ENCODE assay signal across 8 cellular contexts in the genomic region with DNA sequence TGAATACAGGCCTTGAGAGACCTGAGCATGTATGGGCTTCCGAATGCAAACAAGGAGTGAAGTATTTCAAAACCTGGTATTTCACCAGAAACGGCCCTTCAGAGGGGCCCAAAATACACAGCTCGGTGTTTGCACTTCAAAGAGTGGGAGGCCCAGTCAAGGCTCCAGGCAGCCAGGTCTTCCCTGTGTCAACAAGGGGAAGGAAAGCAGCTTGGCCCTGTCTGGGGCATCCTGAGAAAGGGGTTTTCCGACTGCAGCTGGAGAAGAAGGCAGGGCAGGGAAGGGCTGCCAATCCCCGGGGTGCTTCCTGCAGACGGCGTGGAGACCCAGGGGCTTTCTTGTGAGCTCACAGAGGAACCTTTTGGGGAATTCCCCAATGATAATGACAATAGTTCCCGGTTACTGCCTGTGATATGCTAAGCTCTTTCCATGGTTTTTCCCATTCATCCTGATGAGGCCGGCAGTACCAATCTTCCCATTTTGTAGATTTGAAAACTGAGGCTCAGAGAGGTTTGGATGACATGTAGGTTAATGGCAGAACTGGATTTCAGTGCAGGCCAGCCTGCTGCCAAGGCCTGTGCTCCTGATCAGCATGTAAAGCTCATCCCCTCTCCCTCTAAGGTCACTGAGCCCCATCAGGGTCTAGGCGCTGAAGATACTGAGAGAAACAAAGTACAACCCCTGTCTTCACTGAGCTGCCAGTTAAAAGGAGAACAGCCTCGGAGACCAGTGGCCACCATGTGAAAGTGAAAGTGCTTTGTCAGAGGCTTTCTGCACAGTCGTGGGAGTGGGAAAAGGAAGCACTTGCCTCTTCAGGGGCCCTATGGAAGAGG. TPM values are rescaled to one million over a fixed set of nuclear protein-coding genes. Genes with fewer than 3 reads are reported as not detected.
DNase-seq lines count a peak whose midpoint lies in the region; ATAC-seq and TF ChIP-seq lines count a peak whose summit lies in the region.

No MANE protein-coding gene starts in this region.

- 43 to 49% methylated on average over 12 of the region's 12 CpGs for WGBS in heart right ventricle, 2 donors

- no peaks in the 10 kb centered on the region for H3K36me3 Mint-ChIP-seq in CD4-positive, alpha-beta memory T cell

- peak overlapping the region; percentile 37 for H3K9ac ChIP-seq in HUES6 (ENCODE audit: low read length)

- ATAC-seq in heart right ventricle (peak; percentile 15 to 74 (median 49)), HG02884 (IDR thresholded peaks at IDR 0.05; ENCODE audit: unreplicated experiment) (no peak)

- no peak for TF ChIP-seq CTCF in heart right ventricle (IDR thresholded peaks at IDR 0.05)

- no peaks in the 10 kb centered on the region for H3K27me3 ChIP-seq in CD4-positive, alpha-beta memory T cell (ENCODE audit: insufficient read depth, low read length)
- H3K27me3 ChIP-seq in HUES6 (ENCODE audit: control insufficient read depth, insufficient read depth, low read length), result no peaks in the 10 kb centered on the region; the same call in 1 of the 2 replicates
- peaks cover 0 to 25% (median 0%) of the 10 kb centered on the region in 7 donors for H3K27me3 ChIP-seq in heart right ventricle

- peak overlapping the region in 1 of 2 donors; percentile 15 for H3K4me3 ChIP-seq in CD4-positive, alpha-beta memory T cell (ENCODE audit: low read length in 2 of 2)
- H3K4me3 ChIP-seq in HUES6 (ENCODE audit: low read depth, low read length) (no peak overlapping the region; the same call in 1 of the 2 replicates), heart right ventricle (peak overlapping the region in 5 of 10 donors; percentile 7 to 22 (median 15))

- H3K27ac ChIP-seq in CD4-positive, alpha-beta memory T cell (ENCODE audit: low read depth, low read length), result no peak overlapping the region
- peak overlapping the region; percentile 7; the same call in 1 of the 2 replicates for H3K27ac ChIP-seq in HUES6 (ENCODE audit: low read depth, low read length)
- peak overlapping the region in 5 of 10 donors; percentile 18 to 70 (median 24) for H3K27ac ChIP-seq in heart right ventricle

- POLR2A ChIA-PET in CD4-positive, alpha-beta memory T cell (lab: Charles Lee; ENCODE audit: partially characterized antibody), result interaction anchor here (1.1 to 2.3 kb wide), 4 partner anchors 41 to 673 kb away, joined by 3 to 9 read pairs (median 6); partner anchors contain the start of gene TLE3

- H3K4me1 Mint-ChIP-seq in CD4-positive, alpha-beta memory T cell, result peaks cover 17 to 34% (median 27%) of the 10 kb centered on the region in 4 donors

- H3K4me3 Mint-ChIP-seq in CD4-positive, alpha-beta memory T cell, result peak overlapping the region; percentile 67 to 89 (median 83)

- intact Hi-C loops in CD4-positive, alpha-beta memory T cell (cut with micrococcal nuclease), result no loop called here
- intact Hi-C loops in heart right ventricle (cut with DNase I), result no loop called here

- H3K4me1 ChIP-seq in CD4-positive, alpha-beta memory T cell (ENCODE audit: insufficient read depth, low read length), result peaks cover 31% of the 10 kb centered on the region
- H3K4me1 ChIP-seq in HUES6 (ENCODE audit: control insufficient read depth, insufficient read depth, low read length), result peaks cover 69% of the 10 kb centered on the region
- H3K4me1 ChIP-seq in heart right ventricle, result peaks cover 12 to 43% (median 37%) of the 10 kb centered on the region in 9 donors

- peak overlapping the region; percentile 43 to 92 (median 76) for H3K27ac Mint-ChIP-seq in CD4-positive, alpha-beta memory T cell

- H3K9me3 Mint-ChIP-seq in CD4-positive, alpha-beta memory T cell, result no peaks in the 10 kb centered on the region

- peaks cover 0 to 3% of the 10 kb centered on the region in 2 donors for H3K27me3 Mint-ChIP-seq in CD4-positive, alpha-beta memory T cell

- DNase-seq in CD4-positive, alpha-beta memory T cell, result peak; percentile 16 to 80 (median 26)
- DNase-seq in activated CD4-positive, alpha-beta T cell treated with anti-CD3 and anti-CD28 coated beads for 48 hours, result peak; percentile 28
- no peak for DNase-seq in heart right ventricle
- DNase-seq in stimulated activated CD4-positive, alpha-beta T cell treated with anti-CD3 and anti-CD28 coated beads, Interleukin-1b, Interleukin-23, amount 100 ng/mL, for 4 hours (ENCODE audit: low read depth in 2 of 2), result peak; percentile 5 to 11
- no peak for DNase-seq in DMS79 (lab: John Stamatoyannopoulos, UW)
- DNase-seq in NCI-H1092 treated with DMSO at 0.1 percent for 48 hours (lab: John Stamatoyannopoulos, UW), result no peak

- H3K36me3 ChIP-seq in CD4-positive, alpha-beta memory T cell (ENCODE audit: insufficient read depth, low read length), result no peaks in the 10 kb centered on the region
- H3K36me3 ChIP-seq in HUES6 (ENCODE audit: control insufficient read depth, insufficient read depth, low read length) (no peaks in the 10 kb centered on the region), heart right ventricle (no peaks in the 10 kb centered on the region)

- CTCF ChIA-PET in CD4-positive, alpha-beta memory T cell (lab: Charles Lee; ENCODE audit: partially characterized antibody), result interaction anchor here (1.7 kb wide), 1 partner anchor 564 kb away, joined by 4 read pairs; no protein-coding TSS in a partner anchor

- H3K9me3 ChIP-seq in CD4-positive, alpha-beta memory T cell (ENCODE audit: control insufficient read depth in 1 of 2, low read length in 2 of 2), result no peaks in the 10 kb centered on the region
- H3K9me3 ChIP-seq in HUES6 (ENCODE audit: control insufficient read depth, insufficient read depth, low read depth, low read length), result no peaks in the 10 kb centered on the region
- H3K9me3 ChIP-seq in heart right ventricle, result no peaks in the 10 kb centered on the region

RNA-seq across cellular contexts. Expression of gene TLE3, which starts 43.0 kb away (rescaled TPM):
- total RNA-seq in CD4-positive, alpha-beta memory T cell, result 100 to 1,000 TPM; 118 to 121 TPM
- polyA plus RNA-seq in CD4-positive, alpha-beta memory T cell, result 10 to 100 TPM in 1 of 2 donors, 1 to 10 TPM in 1; 3.6 to 22.1 TPM
- total RNA-seq in heart right ventricle, result 10 to 100 TPM in 9 of 10 donors, 1 to 10 TPM in 1; 9.7 to 21.7 (median 13.6) TPM
- 1 to 10 TPM; 7.5 to 8.4 TPM for polyA plus RNA-seq in heart right ventricle

Comparison
In these comparisons a context has a peak if more than half of its experiments do, and no peak if none do; other contexts are left out.
1. DNase-seq: peak in CD4-positive, alpha-beta memory T cell (5 of 5), activated CD4-positive, alpha-beta T cell treated with anti-CD3 and anti-CD28 coated beads for 48 hours (single experiment) and stimulated activated CD4-positive, alpha-beta T cell treated with anti-CD3 and anti-CD28 coated beads, Interleukin-1b, Interleukin-23, amount 100 ng/mL, for 4 hours (2 of 2); none in heart right ventricle (0 of 2), DMS79 (single experiment) and NCI-H1092 treated with DMSO at 0.1 percent for 48 hours (single experiment).
2. RNA of gene TLE3, which starts 43.0 kb away (total RNA-seq): 118 to 121 TPM in CD4-positive, alpha-beta memory T cell; 9.7 to 21.7 TPM in heart right ventricle; every median in the first group is over 4 times any median in the second.